ENCODE assay signal across 1 cellular context in the genomic region with DNA sequence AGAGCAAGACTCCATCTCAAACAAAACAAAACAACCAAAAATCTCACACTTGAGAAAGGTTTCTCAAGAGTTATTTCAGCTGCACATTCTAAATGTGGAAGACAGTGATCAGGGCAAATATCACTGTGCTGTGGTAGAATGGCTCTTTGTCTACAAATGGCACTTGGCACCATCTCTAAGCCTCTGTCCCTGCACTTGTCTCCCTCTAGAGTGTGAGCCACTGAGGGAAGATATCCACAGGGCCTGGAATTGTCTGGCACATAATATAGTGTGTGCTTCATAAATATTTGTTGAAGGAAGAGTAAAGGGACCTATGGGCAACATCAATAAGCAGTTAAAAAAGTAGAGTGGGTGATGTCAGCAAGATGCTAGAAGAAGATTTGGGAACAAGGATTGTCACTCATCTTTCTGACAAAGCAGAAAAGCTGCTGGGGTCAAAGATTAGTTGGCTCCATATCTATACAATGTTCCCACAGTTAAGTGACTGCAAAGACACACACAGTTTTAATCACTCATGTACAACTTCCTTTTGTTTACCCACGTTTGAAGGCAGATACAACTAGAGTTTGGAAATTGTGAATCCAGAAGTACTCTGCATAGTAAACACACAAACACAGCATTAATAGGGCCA.
TF ChIP-seq lines count a peak whose summit lies in the region.

No MANE protein-coding gene starts in this region.

TF ChIP-seq in K562, 482 proteins besides CTCF, POLR2A, EP300 and RAD21 (continued from another document):
- TF ChIP-seq ARID4B (CRISPR knock-in tag; IDR thresholded peaks at IDR 0.05) (no peak), CEBPB (tag; IDR thresholded peaks at IDR 0.05) (no peak), C11orf30 (IDR thresholded peaks at IDR 0.05; ENCODE audit: low read depth) (peak; percentile 10; the same call in 1 of the 2 replicates), ZKSCAN8 (CRISPR knock-in tag; IDR thresholded peaks at IDR 0.05) (peak; percentile 89), TAL1 (IDR thresholded peaks at IDR 0.05) (peak; percentile 26; the same call in 1 of the 2 replicates), ETV6 (IDR thresholded peaks at IDR 0.05; ENCODE audit: borderline replicate concordance in 1 of 2, low read depth in 2 of 2, low read length in 1 of 2) (no peak), ETV6 (CRISPR knock-in tag; IDR thresholded peaks at IDR 0.05; ENCODE audit: borderline replicate concordance) (no peak), SOX6 (IDR thresholded peaks at IDR 0.05) (0 out of 2 replicates have a peak, but pooled peaks have one; percentile 16), ZNF316 (IDR thresholded peaks at IDR 0.05) (0 out of 2 replicates have a peak, but pooled peaks have one; percentile 15), NFE2 (IDR thresholded peaks at IDR 0.05; ENCODE audit: low read depth) (peak; percentile 44; the same call in 1 of the 2 replicates), ATF7 (IDR thresholded peaks at IDR 0.05) (peak; percentile 24; the same call in 1 of the 2 replicates), THRAP3 (IDR thresholded peaks at IDR 0.05; ENCODE audit: borderline replicate concordance) (no peak), L3MBTL2 (IDR thresholded peaks at IDR 0.05) (no peak), NRF1 (conservative IDR thresholded peaks at IDR 0.05 in 1 of 2, IDR thresholded peaks at IDR 0.05 in 1 of 2) (no peak), PBX2 (CRISPR knock-in tag; IDR thresholded peaks at IDR 0.05; ENCODE audit: low read depth) (no peak), PBX2 (tag; conservative IDR thresholded peaks at IDR 0.05; ENCODE audit: low read depth) (peak; percentile 71), MCM2 (IDR thresholded peaks at IDR 0.05; ENCODE audit: low read depth) (no peak), MYNN (IDR thresholded peaks at IDR 0.05) (no peak), MYNN (CRISPR knock-in tag; IDR thresholded peaks at IDR 0.05) (no peak), MEIS2 (IDR thresholded peaks at IDR 0.05; ENCODE audit: partially characterized antibody) (peak; percentile 54), MAFG (tag; conservative IDR thresholded peaks at IDR 0.05) (peak; percentile 37; the same call in 1 of the 2 replicates), ATF3 (IDR thresholded peaks at IDR 0.05) (peak; percentile 45; the same call in 1 of the 2 replicates), ATF3 (CRISPR knock-in tag; conservative IDR thresholded peaks at IDR 0.05) (no peak)
